Comparison of ENCODE assay signal across 11 cellular contexts in genomic region chr5:107519900-107520354, GRCh38.
A peak's percentile ranks its signal among the peaks of the same experiment; 100 is the strongest.
DNase-seq lines count a peak whose midpoint lies in the region; ATAC-seq and TF ChIP-seq lines count a peak whose summit lies in the region.
"Had no signal": no experiment of that assay in that cellular context is flagged by ENCODE, and none has a peak within 500 bp of the region (broad histone marks: within the 10 kb centered on the region; RNA-seq: fewer than 3 reads in every experiment).

No MANE protein-coding gene starts in this region.

- no peak overlapping the region for H3K4me3 ChIP-seq in kidney epithelial cell (ENCODE audit: low read depth, low read length)

- ATAC-seq in HG02870 (IDR thresholded peaks at IDR 0.05; ENCODE audit: unreplicated experiment) (peak; percentile 54), HG03565 (IDR thresholded peaks at IDR 0.05; ENCODE audit: unreplicated experiment) (no peak), GM19467 (IDR thresholded peaks at IDR 0.05; ENCODE audit: unreplicated experiment) (no peak), GM18907 (IDR thresholded peaks at IDR 0.05; ENCODE audit: unreplicated experiment) (no peak)

- peak; percentile 31 for DNase-seq in Daoy (ENCODE audit: low read depth)
- DNase-seq in SW480 (ENCODE audit: low spot score), result peak; percentile 81
- DNase-seq in kidney epithelial cell (ENCODE audit: low read depth), result peak; percentile 79
- no peak for DNase-seq in foreskin melanocyte
- DNase-seq: activated CD4-positive, CD25-positive, alpha-beta regulatory T cell treated with anti-CD3 and anti-CD28 coated beads, Interleukin-2, amount 50 U/mL, for 72 hours; anterior cingulate cortex; NCI-H524 had no signal

- H3K27me3 ChIP-seq in kidney epithelial cell (ENCODE audit: control insufficient read depth, insufficient read depth, low read length), result no peaks in the 10 kb centered on the region

- no peak for TF ChIP-seq CTCF in kidney epithelial cell (IDR thresholded peaks at IDR 0.05; ENCODE audit: insufficient read depth, low read length, poor library complexity, severe bottlenecking)

- no peaks in the 10 kb centered on the region for H3K36me3 ChIP-seq in kidney epithelial cell (ENCODE audit: control insufficient read depth, insufficient read depth, low read length)
